In the genomic region with DNA sequence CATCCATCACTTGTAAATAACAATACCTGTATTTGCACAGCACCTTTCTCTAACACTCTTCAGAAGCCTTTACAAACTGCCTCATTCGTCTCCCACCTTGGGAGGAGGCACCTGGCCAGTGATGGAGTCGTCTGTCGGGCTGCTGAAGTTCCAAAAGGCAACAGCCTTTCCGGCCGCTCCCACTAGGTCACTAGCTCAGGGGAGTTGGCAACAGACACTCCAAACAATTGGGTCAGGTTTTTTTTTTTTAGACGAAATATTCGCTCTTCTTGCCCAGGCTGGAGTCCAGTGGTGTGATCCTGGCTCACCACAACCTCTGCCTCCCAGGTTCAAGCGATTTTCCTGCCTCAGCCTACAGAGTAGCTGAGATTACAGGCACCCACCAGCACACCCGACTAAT, we compare ENCODE assay signal across 18 cellular contexts. TPM values are rescaled to one million over a fixed set of nuclear protein-coding genes. Genes with fewer than 3 reads are reported as not detected.
DNase-seq lines count a peak whose midpoint lies in the region; ATAC-seq and TF ChIP-seq lines count a peak whose summit lies in the region.
"Had no signal": no experiment of that assay in that cellular context is flagged by ENCODE, and none has a peak within 500 bp of the region (broad histone marks: within the 10 kb centered on the region; RNA-seq: fewer than 3 reads in every experiment).

No MANE protein-coding gene starts in this region.

- no peaks in the 10 kb centered on the region for H3K9me3 ChIP-seq in CD4-positive, CD25-positive, alpha-beta regulatory T cell (ENCODE audit: control insufficient read depth in 2 of 2, low read length in 2 of 2)
- H3K9me3 ChIP-seq in IMR-90 (ENCODE audit: control insufficient read depth, insufficient read depth, low read length) = peaks cover 5% of the 10 kb centered on the region; the same call in 1 of the 2 replicates
- H3K9me3 ChIP-seq in body of pancreas = no peaks in the 10 kb centered on the region
- H3K9me3 ChIP-seq: esophagus muscularis mucosa, heart left ventricle, Peyer's patch had no signal

- TF ChIP-seq POLR2A in IMR-90 (IDR thresholded peaks at IDR 0.05; ENCODE audit: low read depth, low read length) (no peak), body of pancreas (IDR thresholded peaks at IDR 0.05) (no peak)

- peak overlapping the region; percentile 43; the same call in 1 of the 2 replicates for H3K14ac ChIP-seq in IMR-90 (replicated peaks; ENCODE audit: low read depth, low read length)

- no peaks in the 10 kb centered on the region for H3K27me3 Mint-ChIP-seq in CD4-positive, CD25-positive, alpha-beta regulatory T cell
- H3K27me3 Mint-ChIP-seq in nephron (ENCODE audit: low read depth) = no peaks in the 10 kb centered on the region

- BruUV-seq in IMR-90 (replicated peaks; lab: Mats Ljungman, UMichigan) = no TSS peak

- H3K27me3 ChIP-seq in CD4-positive, CD25-positive, alpha-beta regulatory T cell (ENCODE audit: control insufficient read depth, insufficient read depth, low read length) = no peaks in the 10 kb centered on the region
- H3K27me3 ChIP-seq in IMR-90 (ENCODE audit: control insufficient read depth, insufficient read depth, low read length) (no peaks in the 10 kb centered on the region), body of pancreas (no peaks in the 10 kb centered on the region), H7 (ENCODE audit: control insufficient read depth, insufficient read depth, low read length) (no peaks in the 10 kb centered on the region)
- H3K27me3 ChIP-seq: esophagus muscularis mucosa, heart left ventricle, Peyer's patch had no signal

- H4K20me1 ChIP-seq in IMR-90 (ENCODE audit: insufficient read depth, low read length) = peaks cover 75% of the 10 kb centered on the region

- H3K27ac Mint-ChIP-seq in CD4-positive, CD25-positive, alpha-beta regulatory T cell = peak overlapping the region in 2 of 3 donors; percentile 7 to 43
- H3K27ac Mint-ChIP-seq in nephron = peak overlapping the region; percentile 19 to 75 (median 63)
- H3K27ac Mint-ChIP-seq: activated T-helper 1 cell treated with anti-CD3 and anti-CD28 coated beads, Interleukin-12 subunit alpha, Interleukin-12 subunit beta, Interleukin-2, Interleukin-4 antibody, amounts not matched to agents 30 ng/mL and 10 ng/mL and 1 ng/mL, durations not matched to agents 14 hours and 24 hours and 36 hours had no signal

- 0 out of 2 replicates have a peak overlapping the region, but pooled peaks have one; percentile 19 for H3K9ac ChIP-seq in IMR-90 (ENCODE audit: low read depth, low read length)

- H2AK5ac ChIP-seq in IMR-90 (ENCODE audit: low read depth, low read length) = peak overlapping the region; percentile 45; the same call in 1 of the 2 replicates

- H3K4ac ChIP-seq in IMR-90 (ENCODE audit: low read depth, low read length) = 0 out of 2 replicates have a peak overlapping the region, but pooled peaks have one; percentile 16

- no peak for DNase-seq in CD4-positive, CD25-positive, alpha-beta regulatory T cell
- DNase-seq in IMR-90 = no peak
- DNase-seq in body of pancreas = peak in 1 of 4 donors; percentile 32
- DNase-seq in GDM1 (lab: John Stamatoyannopoulos, UW) = no peak
- no peak for DNase-seq in H7
- DNase-seq in GM19240 (ENCODE audit: insufficient read length, low spot score) = no peak
- DNase-seq: aorta, DMS 273 treated with DMSO at 0.1 percent for 48 hours, heart left ventricle, islet precursor cell, midbrain, NCI-H82, Peyer's patch, retina had no signal

- WGBS in IMR-90 (ENCODE audit: extremely low coverage in 2 of 2, insufficient read length in 1 of 2), 2 experiments = 84% methylated on average over 6 of the region's 9 CpGs; no CpG with 5 or more reads in 1 of the 2 experiments
- 23 to 28% methylated on average over 8 to 9 of the region's 9 CpGs for WGBS in body of pancreas, 2 donors

- H3K4me1 Mint-ChIP-seq in CD4-positive, CD25-positive, alpha-beta regulatory T cell = peaks cover 8 to 74% (median 49%) of the 10 kb centered on the region in 4 donors
- H3K4me1 Mint-ChIP-seq in nephron = peaks cover 59% of the 10 kb centered on the region

- CTCF ChIA-PET in IMR-90 (lab: Yijun Ruan, JAX) = interaction anchor here (0.6 to 0.8 kb wide), 2 partner anchors 50 to 54 kb away, joined by 3 to 5 read pairs; no protein-coding TSS in a partner anchor

- TF ChIP-seq CTCF in IMR-90 (conservative IDR thresholded peaks at IDR 0.05; ENCODE audit: low read depth, low read length) (no peak), body of pancreas (IDR thresholded peaks at IDR 0.05) (no peak), nephron (IDR thresholded peaks at IDR 0.05; ENCODE audit: unreplicated experiment in 3 of 3) (no peak)

- H2BK120ac ChIP-seq in IMR-90 (ENCODE audit: low read depth, low read length) = 0 out of 2 replicates have a peak overlapping the region, but pooled peaks have one; percentile 23

- no peak overlapping the region for H3K18ac ChIP-seq in IMR-90 (ENCODE audit: low read depth, low read length)

- dilution Hi-C loops in IMR-90 (cut with HindIII; ENCODE audit: low sequenced_read_pairs, unreplicated experiment) = no loop called here

- no peaks in the 10 kb centered on the region for H3K9me3 Mint-ChIP-seq in CD4-positive, CD25-positive, alpha-beta regulatory T cell
- H3K9me3 Mint-ChIP-seq in nephron = no peaks in the 10 kb centered on the region
- H3K9me3 Mint-ChIP-seq: activated T-helper 1 cell treated with anti-CD3 and anti-CD28 coated beads, Interleukin-12 subunit alpha, Interleukin-12 subunit beta, Interleukin-2, Interleukin-4 antibody, amounts not matched to agents 30 ng/mL and 10 ng/mL and 1 ng/mL, durations not matched to agents 14 hours and 24 hours and 36 hours had no signal

- TF ChIP-seq RAD21 in IMR-90 (IDR thresholded peaks at IDR 0.05; ENCODE audit: low read length) = no peak

- H3K36me3 ChIP-seq in CD4-positive, CD25-positive, alpha-beta regulatory T cell (ENCODE audit: control insufficient read depth, insufficient read depth, low read length) = peaks cover 23% of the 10 kb centered on the region
- H3K36me3 ChIP-seq in IMR-90 (ENCODE audit: control insufficient read depth, insufficient read depth, low read length) (peaks cover 33% of the 10 kb centered on the region), body of pancreas (replicated peaks in 1 of 2; ENCODE audit: insufficient read depth in 1 of 2, low read depth in 2 of 2) (no peaks in the 10 kb centered on the region), H7 (replicated peaks; ENCODE audit: control insufficient read depth, insufficient read depth, low read length) (peaks cover 1% of the 10 kb centered on the region; the same call in 1 of the 2 replicates)
- H3K36me3 ChIP-seq: Peyer's patch had no signal

- H3K36me3 Mint-ChIP-seq in CD4-positive, CD25-positive, alpha-beta regulatory T cell = peaks cover 30% of the 10 kb centered on the region
- H3K36me3 Mint-ChIP-seq in nephron (ENCODE audit: low read depth) = peaks cover 45% of the 10 kb centered on the region

- no peak overlapping the region for H4K91ac ChIP-seq in IMR-90 (ENCODE audit: insufficient read depth, low read depth, low read length)

- 0 out of 2 replicates have a peak overlapping the region, but pooled peaks have one; percentile 31 for H3K23ac ChIP-seq in IMR-90 (ENCODE audit: low read depth, low read length)

- peaks cover 26% of the 10 kb centered on the region for H3K4me1 ChIP-seq in CD4-positive, CD25-positive, alpha-beta regulatory T cell (ENCODE audit: control insufficient read depth, insufficient read depth, low read length, poor library complexity, severe bottlenecking)
- H3K4me1 ChIP-seq in IMR-90 (ENCODE audit: control insufficient read depth, insufficient read depth, low read length) (peaks cover 21% of the 10 kb centered on the region), body of pancreas (peaks cover 85% of the 10 kb centered on the region)

- H3K9me1 ChIP-seq in IMR-90 (ENCODE audit: insufficient read depth, low read length) = peaks cover 33% of the 10 kb centered on the region

- in situ Hi-C loops in IMR-90 (cut with MboI; ENCODE audit: low sequenced_read_pairs) = no loop called here

- intact Hi-C loops in IMR-90 (cut with micrococcal nuclease) = loop anchor here (2.0 kb wide), 1 partner anchor 426 kb away; no protein-coding TSS in a partner anchor
- intact Hi-C loops in body of pancreas (cut with DNase I) = loop anchor here (10.0 kb wide), 1 partner anchor 52 kb away; no protein-coding TSS in a partner anchor

- peaks cover 16 to 81% of the 10 kb centered on the region in 2 experiments; a peak in 3 of 4 replicates for H3K79me1 ChIP-seq in IMR-90 (ENCODE audit: low read depth in 1 of 2, low read length in 2 of 2)

- H2BK5ac ChIP-seq in IMR-90 (ENCODE audit: low read depth, low read length, poor library complexity, severe bottlenecking) = peak overlapping the region; percentile 27

- peak overlapping the region; percentile 67 for H3K4me2 ChIP-seq in IMR-90 (ENCODE audit: low read depth, low read length)

- no peak overlapping the region for H2BK15ac ChIP-seq in IMR-90 (ENCODE audit: low read depth, low read length)

- no peak overlapping the region for H3K27ac ChIP-seq in CD4-positive, CD25-positive, alpha-beta regulatory T cell (ENCODE audit: insufficient read depth, low read length, poor library complexity, severe bottlenecking)
- H3K27ac ChIP-seq in IMR-90 (ENCODE audit: insufficient read depth, low read length) (no peak overlapping the region), body of pancreas (peak overlapping the region in 3 of 4 donors; percentile 53 to 99 (median 57))
- H3K27ac ChIP-seq: Peyer's patch had no signal

- no peak overlapping the region for H2BK20ac ChIP-seq in IMR-90 (ENCODE audit: low read depth, low read length)

- no peak overlapping the region for H4K5ac ChIP-seq in IMR-90 (ENCODE audit: low read depth, low read length)

- H3K4me3 Mint-ChIP-seq in CD4-positive, CD25-positive, alpha-beta regulatory T cell = peak overlapping the region in 1 of 4 donors; percentile 98
- H3K4me3 Mint-ChIP-seq in nephron = no peak overlapping the region
- H3K4me3 Mint-ChIP-seq: activated T-helper 1 cell treated with anti-CD3 and anti-CD28 coated beads, Interleukin-12 subunit alpha, Interleukin-12 subunit beta, Interleukin-2, Interleukin-4 antibody, amounts not matched to agents 30 ng/mL and 10 ng/mL and 1 ng/mL, durations not matched to agents 14 hours and 24 hours and 36 hours had no signal

- H3K56ac ChIP-seq in IMR-90 (ENCODE audit: extremely low read depth, insufficient read depth, low read length) = no peak overlapping the region

- no peak for ATAC-seq in CD4-positive, CD25-positive, alpha-beta regulatory T cell (ENCODE audit: low read depth in 2 of 2)
- ATAC-seq in IMR-90 (ENCODE audit: low read depth) = no peak
- no peak for ATAC-seq in body of pancreas
- ATAC-seq in GM21360 (IDR thresholded peaks at IDR 0.05; ENCODE audit: unreplicated experiment) = no peak
- ATAC-seq: heart left ventricle had no signal

- POLR2A ChIA-PET in IMR-90 (lab: Charles Lee; ENCODE audit: unreplicated experiment) = interaction anchor here (0.6 to 0.7 kb wide), 2 partner anchors 25 to 105 kb away, joined by 3 to 4 read pairs; no protein-coding TSS in a partner anchor

- H4K8ac ChIP-seq in IMR-90 (ENCODE audit: low read depth in 2 of 2, low read length in 2 of 2) = peak overlapping the region in 1 of 2 experiments; percentile 6; a peak in 1 of 4 replicates

- no peak overlapping the region for H2AFZ ChIP-seq in IMR-90 (replicated peaks; ENCODE audit: low read length, poor library complexity)

- no peak overlapping the region for H3K4me3 ChIP-seq in CD4-positive, CD25-positive, alpha-beta regulatory T cell (ENCODE audit: low read depth, low read length)
- H3K4me3 ChIP-seq in IMR-90 (ENCODE audit: insufficient read depth, low read depth, low read length) = no peak overlapping the region
- H3K4me3 ChIP-seq in body of pancreas = no peak overlapping the region
- H3K4me3 ChIP-seq in H7 (ENCODE audit: insufficient read depth, low read depth, low read length) = no peak overlapping the region
- H3K4me3 ChIP-seq: esophagus muscularis mucosa, heart left ventricle, Peyer's patch had no signal

- no peak overlapping the region for H2AK9ac ChIP-seq in IMR-90 (replicated peaks; ENCODE audit: low read depth, low read length, poor library complexity)

RNA-seq across cellular contexts. Expression of a gene that starts 4.0 kb away (rescaled TPM):
- total RNA-seq in CD4-positive, CD25-positive, alpha-beta regulatory T cell = 39.8 TPM
- polyA plus RNA-seq in CD4-positive, CD25-positive, alpha-beta regulatory T cell = 10 to 100 TPM; 50.1 to 64.2 (median 54.7) TPM
- total RNA-seq in IMR-90 (2012; rRNA removed) (44.4 and 49.6 TPM in 2 replicates), body of pancreas (100 to 1,000 TPM in 1 of 2 donors, 10 to 100 TPM in 1; 93.6 to 112 TPM)
- polyA plus RNA-seq in IMR-90 (2012; rRNA removed) = 152 and 189 TPM in 2 replicates
- 160 and 237 TPM in 2 replicates for polyA plus RNA-seq in IMR-90 (2012; cell fraction: cytosol; rRNA removed)
- polyA plus RNA-seq in IMR-90 (2012; cell fraction: nucleus; rRNA removed; ENCODE audit: low replicate concordance) = 88.2 and 89.8 TPM in 2 replicates
- 10.5 and 13.8 TPM in 2 replicates for total RNA-seq in H7 (2014; rRNA removed; shearing (Covaris generic))

Comparison
In these comparisons a context has a peak if more than half of its experiments do, and no peak if none do; other contexts are left out.
1. H3K27ac ChIP-seq: peak in body of pancreas (3 of 4); none in CD4-positive, CD25-positive, alpha-beta regulatory T cell (single experiment) and IMR-90 (single experiment).